In genomic region chr1:224989615-224990014, GRCh38 we compare ENCODE assay signal across 27 cellular contexts.
"Had no signal": no experiment of that assay in that cellular context is flagged by ENCODE, and none has a peak within 500 bp of the region (broad histone marks: within the 10 kb centered on the region; RNA-seq: fewer than 3 reads in every experiment).

No MANE protein-coding gene starts in this region.

- H3K9me3 ChIP-seq: suprapubic skin, testis, thoracic aorta, thyroid gland, tibial artery, upper lobe of left lung, upper lobe of right lung, uterus, vagina had no signal

- H3K4me3 ChIP-seq: stomach, suprapubic skin, testis, thoracic aorta, thyroid gland, tibial artery, tibial nerve, transverse colon, upper lobe of left lung, upper lobe of right lung, uterus, vagina had no signal

- H3K4me1 ChIP-seq: stomach, suprapubic skin, testis, thyroid gland, tibial artery, tibial nerve, transverse colon, upper lobe of left lung, upper lobe of right lung, uterus, vagina had no signal

- H3K27ac ChIP-seq: stomach, suprapubic skin, testis, thoracic aorta, thyroid gland, tibial artery, tibial nerve, transverse colon, upper lobe of left lung, upper lobe of right lung, uterus, vagina had no signal

- FAIRE-seq: urothelium cell line had no signal

- ATAC-seq: stimulated activated effector memory CD8-positive, alpha-beta T cell treated with anti-CD3 and anti-CD28 coated beads, Interleukin-12 subunit alpha, Interleukin-12 subunit beta, amount 100 ng/mL, for 72 hours; stimulated activated memory B cell treated with anti-CD40 and anti-IgM and Interleukin-4, amounts not matched to agents 10 μg/mL and 1 μg/mL and 100 μg/mL, for 72 hours; stimulated activated naive B cell treated with anti-CD40 and anti-IgM and Interleukin-4, amounts not matched to agents 10 μg/mL and 1 μg/mL and 100 μg/mL, for 72 hours; stimulated activated naive CD8-positive, alpha-beta T cell treated with anti-CD3 and anti-CD28 coated beads, Interleukin-15, amount 100 ng/mL, for 72 hours; stimulated activated naive CD8-positive, alpha-beta T cell treated with anti-CD3 and anti-CD28 coated beads, Interleukin-15, Interleukin-2, amounts not matched to agents 100 U/mL and 50 U/mL, for 24 hours; upper lobe of right lung had no signal

- H3K27me3 ChIP-seq: stomach, suprapubic skin, testis, thyroid gland, tibial artery, tibial nerve, transverse colon, upper lobe of left lung, upper lobe of right lung, uterus, vagina had no signal

- DNase-seq: stimulated activated CD4-positive, alpha-beta T cell treated with anti-CD3 and anti-CD28 coated beads, Interleukin-2, amount 100 ng/mL, for 48 hours; stimulated activated CD4-positive, alpha-beta T cell treated with anti-CD3 and anti-CD28 coated beads, Interleukin-4, amount 100 ng/mL, for 1 hour; stimulated activated CD4-positive, alpha-beta T cell treated with anti-CD3 and anti-CD28 coated beads, Interleukin-4, amount 100 ng/mL, for 24 hours; stimulated activated CD4-positive, alpha-beta T cell treated with anti-CD3 and anti-CD28 coated beads, Interleukin-4, amount 100 ng/mL, for 4 hours; stimulated activated CD8-positive, alpha-beta memory T cell treated with anti-CD3 and anti-CD28 coated beads, Interleukin-4, amount 100 ng/mL, for 48 hours; stimulated activated naive B cell treated with anti-CD40 and anti-IgM and Interleukin-4, amounts not matched to agents 10 μg/mL and 1 μg/mL and 100 μg/mL, for 72 hours; stimulated activated naive CD4-positive, alpha-beta T cell; stimulated activated naive CD4-positive, alpha-beta T cell treated with Interleukin-2 at 50 U/mL for 16 hours; stimulated activated naive CD8-positive, alpha-beta T cell treated with anti-CD3 and anti-CD28 coated beads, Interleukin-15, amount 100 ng/mL, for 72 hours; stimulated activated naive CD8-positive, alpha-beta T cell treated with anti-CD3 and anti-CD28 coated beads, Interleukin-15, Interleukin-2, amounts not matched to agents 100 U/mL and 50 U/mL, for 24 hours; stomach; substantia nigra; testis; thyroid gland; tibial artery; transverse colon; trophoblast cell; upper lobe of left lung; upper lobe of right lung; uterus had no signal

- H3K36me3 ChIP-seq: stomach, suprapubic skin, thoracic aorta, thyroid gland, tibial artery, tibial nerve, transverse colon, upper lobe of left lung, upper lobe of right lung, uterus, vagina had no signal
